Comparison of ENCODE assay signal across 8 cellular contexts in genomic region chr20:43029161-43029560, GRCh38.
"Had no signal": no experiment of that assay in that cellular context is flagged by ENCODE, and none has a peak within 500 bp of the region (broad histone marks: within the 10 kb centered on the region; RNA-seq: fewer than 3 reads in every experiment).

No MANE protein-coding gene starts in this region.

- H3K27ac Mint-ChIP-seq: HFFc6 had no signal

- DNase-seq: GM23248, GOT3, H7, HFFc6, IMR-90 had no signal

- H3K4me1 ChIP-seq: HAP-1 had no signal

- H3K36me3 ChIP-seq: HAP-1 had no signal

- H3K4me3 ChIP-seq: GM23248, HAP-1, K562 had no signal

- H3K9me3 ChIP-seq: HAP-1 had no signal

- H3K4me3 Mint-ChIP-seq: HFFc6 had no signal

- ATAC-seq: HCT116, K562 had no signal

- H3K27ac ChIP-seq: GM23248 had no signal
